ENCODE assay signal across 23 cellular contexts in genomic region chr4:13881880-13882279, GRCh38.
DNase-seq lines count a peak whose midpoint lies in the region; ATAC-seq, FAIRE-seq and TF ChIP-seq lines count a peak whose summit lies in the region.
"Had no signal": no experiment of that assay in that cellular context is flagged by ENCODE, and none has a peak within 500 bp of the region (broad histone marks: within the 10 kb centered on the region; RNA-seq: fewer than 3 reads in every experiment).

No MANE protein-coding gene starts in this region.

- ATAC-seq in stimulated activated naive CD8-positive, alpha-beta T cell treated with anti-CD3 and anti-CD28 coated beads, Interleukin-15, amount 100 ng/mL, for 72 hours, result peak; percentile 15
- ATAC-seq in stimulated activated naive CD8-positive, alpha-beta T cell treated with anti-CD3 and anti-CD28 coated beads, Interleukin-15, Interleukin-2, amounts not matched to agents 100 U/mL and 50 U/mL, for 24 hours, result no peak
- ATAC-seq: body of pancreas, PC-3, T-cell had no signal

- no peak for DNase-seq in stimulated activated naive CD8-positive, alpha-beta T cell treated with anti-CD3 and anti-CD28 coated beads, Interleukin-15, amount 100 ng/mL, for 72 hours
- DNase-seq in stimulated activated naive CD8-positive, alpha-beta T cell treated with anti-CD3 and anti-CD28 coated beads, Interleukin-15, Interleukin-2, amounts not matched to agents 100 U/mL and 50 U/mL, for 24 hours, result no peak
- DNase-seq in astrocyte of the hippocampus (ENCODE audit: low read depth, low spot score) (peak; percentile 13), foreskin fibroblast (peak in 1 of 2 donors; percentile 75), GF-D8 (lab: John Stamatoyannopoulos, UW) (no peak), frontal cortex (ENCODE audit: low spot score in 2 of 2) (no peak), DMS153 treated with DMSO at 0.1 percent for 48 hours (lab: John Stamatoyannopoulos, UW; ENCODE audit: unreplicated experiment) (no peak)
- DNase-seq in central memory CD4-positive, alpha-beta T cell, result no peak
- DNase-seq: activated CD4-positive, CD25-positive, alpha-beta regulatory T cell; activated CD8-positive, alpha-beta memory T cell treated with anti-CD3 and anti-CD28 coated beads, Interleukin-2, amount 50 U/mL, for 48 hours; activated naive CD4-positive, alpha-beta T cell; body of pancreas; Calu3; endodermal cell; glutamatergic neuron; MG63; NCI-H2029 treated with DMSO at 0.1 percent for 48 hours; NCI-H524 treated with DMSO at 0.1 percent for 48 hours; pancreas; PC-3; T-cell had no signal

- peaks cover 0 to 6% of the 10 kb centered on the region in 2 donors for H3K9me3 Mint-ChIP-seq in stimulated activated naive CD8-positive, alpha-beta T cell treated with anti-CD3 and anti-CD28 coated beads, Interleukin-15, amount 100 ng/mL, for 72 hours
- H3K9me3 Mint-ChIP-seq: endodermal cell, T-cell had no signal

- H3K4me1 Mint-ChIP-seq in stimulated activated naive CD8-positive, alpha-beta T cell treated with anti-CD3 and anti-CD28 coated beads, Interleukin-15, amount 100 ng/mL, for 72 hours, result no peaks in the 10 kb centered on the region
- H3K4me1 Mint-ChIP-seq: T-cell had no signal

- H3K27ac Mint-ChIP-seq in stimulated activated naive CD8-positive, alpha-beta T cell treated with anti-CD3 and anti-CD28 coated beads, Interleukin-15, amount 100 ng/mL, for 72 hours, result no peak overlapping the region
- H3K27ac Mint-ChIP-seq: endodermal cell, T-cell had no signal

- peaks cover 7% of the 10 kb centered on the region for H3K27me3 Mint-ChIP-seq in stimulated activated naive CD8-positive, alpha-beta T cell treated with anti-CD3 and anti-CD28 coated beads, Interleukin-15, amount 100 ng/mL, for 72 hours

- FAIRE-seq in frontal cortex (lab: Jason Lieb, UNC), result no peak
- FAIRE-seq: GM18507, keratinocyte, pancreas had no signal

- TF ChIP-seq CTCF in foreskin fibroblast (IDR thresholded peaks at IDR 0.05; ENCODE audit: low read depth, low read length), result peak; percentile 13

- no peak overlapping the region for H3K4me3 ChIP-seq in foreskin fibroblast (ENCODE audit: low read depth in 1 of 2, low read length in 2 of 2)
- H3K4me3 ChIP-seq: body of pancreas, MG63, pancreas had no signal

- H3K4me3 Mint-ChIP-seq in stimulated activated naive CD8-positive, alpha-beta T cell treated with anti-CD3 and anti-CD28 coated beads, Interleukin-15, amount 100 ng/mL, for 72 hours, result no peak overlapping the region
- H3K4me3 Mint-ChIP-seq: endodermal cell, T-cell had no signal
